Comparison of ENCODE assay signal across 13 cellular contexts in the genomic region with DNA sequence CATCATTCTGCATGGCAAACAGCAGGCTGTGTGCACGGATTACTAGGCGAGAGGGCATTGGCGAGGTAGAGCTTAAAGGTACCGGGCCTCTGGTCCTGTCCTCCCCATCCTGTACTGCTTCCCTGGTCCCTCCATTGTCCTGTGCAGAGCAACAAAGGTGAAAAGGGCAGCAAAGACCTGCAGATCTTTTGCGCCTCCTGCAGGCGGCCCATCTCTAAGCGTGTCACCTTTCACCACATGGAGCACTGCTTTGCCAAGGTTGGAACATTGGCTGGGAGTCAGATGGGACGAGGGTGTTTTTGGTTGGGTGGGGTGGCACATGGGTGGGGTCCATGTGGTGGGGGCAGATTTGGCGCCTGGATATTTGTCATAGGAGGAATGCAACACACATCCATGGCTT.
DNase-seq lines count a peak whose midpoint lies in the region; ATAC-seq and TF ChIP-seq lines count a peak whose summit lies in the region.
"Had no signal": no experiment of that assay in that cellular context is flagged by ENCODE, and none has a peak within 500 bp of the region (broad histone marks: within the 10 kb centered on the region; RNA-seq: fewer than 3 reads in every experiment).

No MANE protein-coding gene starts in this region.

- no peak overlapping the region for H3K4me3 ChIP-seq in Loucy (ENCODE audit: low read length, poor library complexity, severe bottlenecking)
- no peak overlapping the region for H3K4me3 ChIP-seq in body of pancreas
- no peak overlapping the region for H3K4me3 ChIP-seq in gastroesophageal sphincter
- H3K4me3 ChIP-seq: right lobe of liver had no signal

- no peak overlapping the region for H2AFZ ChIP-seq in Loucy (ENCODE audit: low read length)

- intact Hi-C loops in body of pancreas (cut with DNase I) = no loop called here

- TF ChIP-seq POLR2A in body of pancreas (IDR thresholded peaks at IDR 0.05) (no peak), gastroesophageal sphincter (IDR thresholded peaks at IDR 0.05) (no peak)

- H3K4me1 Mint-ChIP-seq in activated CD8-positive, alpha-beta memory T cell treated with anti-CD3 and anti-CD28 coated beads, Interleukin-2, amount 10 ng/mL, durations not matched to agents 7 days and 5 days = no peaks in the 10 kb centered on the region
- H3K4me1 Mint-ChIP-seq: B cell had no signal

- H3K36me3 ChIP-seq in Loucy (ENCODE audit: insufficient read depth, low read length) = no peaks in the 10 kb centered on the region
- H3K36me3 ChIP-seq in body of pancreas (replicated peaks in 1 of 2; ENCODE audit: insufficient read depth in 1 of 2, low read depth in 2 of 2) = no peaks in the 10 kb centered on the region
- no peaks in the 10 kb centered on the region for H3K36me3 ChIP-seq in gastroesophageal sphincter
- H3K36me3 ChIP-seq: right lobe of liver had no signal

- H3K9me2 ChIP-seq in Loucy (replicated peaks; ENCODE audit: low read depth, low read length) = no peaks in the 10 kb centered on the region

- no peaks in the 10 kb centered on the region for H3K9me3 Mint-ChIP-seq in activated CD8-positive, alpha-beta memory T cell treated with anti-CD3 and anti-CD28 coated beads, Interleukin-2, amount 10 ng/mL, durations not matched to agents 7 days and 5 days (ENCODE audit: low read depth)

- no peaks in the 10 kb centered on the region for H3K9me3 ChIP-seq in Loucy (ENCODE audit: insufficient read depth, low read depth, low read length)
- no peaks in the 10 kb centered on the region for H3K9me3 ChIP-seq in body of pancreas
- no peaks in the 10 kb centered on the region for H3K9me3 ChIP-seq in gastroesophageal sphincter
- H3K9me3 ChIP-seq: right lobe of liver had no signal

- H3K4me2 ChIP-seq in Loucy (ENCODE audit: low read depth, low read length, poor library complexity, severe bottlenecking) = no peak overlapping the region

- no peak for ATAC-seq in activated CD8-positive, alpha-beta memory T cell treated with anti-CD3 and anti-CD28 coated beads, Interleukin-2, amount 10 ng/mL, durations not matched to agents 7 days and 5 days
- ATAC-seq in body of pancreas (no peak), gastroesophageal sphincter (no peak)

- H3K36me3 Mint-ChIP-seq in activated CD8-positive, alpha-beta memory T cell treated with anti-CD3 and anti-CD28 coated beads, Interleukin-2, amount 10 ng/mL, durations not matched to agents 7 days and 5 days = no peaks in the 10 kb centered on the region

- H3K4me3 Mint-ChIP-seq in activated CD8-positive, alpha-beta memory T cell treated with anti-CD3 and anti-CD28 coated beads, Interleukin-2, amount 10 ng/mL, durations not matched to agents 7 days and 5 days = no peak overlapping the region
- H3K4me3 Mint-ChIP-seq: B cell had no signal

- no peak for TF ChIP-seq EP300 in gastroesophageal sphincter (IDR thresholded peaks at IDR 0.05)

- WGBS in body of pancreas, 2 donors = 11 to 65% methylated on average over 3 to 5 of the region's 9 CpGs
- WGBS in gastroesophageal sphincter (ENCODE audit: low coverage in 1 of 2), 2 donors = 55 to 60% methylated on average over 1 to 2 of the region's 9 CpGs

- no peaks in the 10 kb centered on the region for H3F3A ChIP-seq in Loucy (ENCODE audit: low read depth)

- no peaks in the 10 kb centered on the region for H3K79me2 ChIP-seq in Loucy (ENCODE audit: insufficient read depth, low read length)

- CTCF ChIA-PET in activated CD8-positive, alpha-beta memory T cell treated with anti-CD3 and anti-CD28 coated beads, Interleukin-2, amount 10 ng/mL, durations not matched to agents 7 days and 5 days (lab: Charles Lee) = no interaction called here

- no peak overlapping the region for H3K27ac ChIP-seq in body of pancreas
- no peak overlapping the region for H3K27ac ChIP-seq in gastroesophageal sphincter
- H3K27ac ChIP-seq: right lobe of liver had no signal

- no peaks in the 10 kb centered on the region for H4K20me1 ChIP-seq in Loucy (ENCODE audit: insufficient read depth, low read length, poor library complexity, severe bottlenecking)

- H3K27me3 ChIP-seq in Loucy (ENCODE audit: insufficient read depth, low read length, poor library complexity, severe bottlenecking) = no peaks in the 10 kb centered on the region
- no peaks in the 10 kb centered on the region for H3K27me3 ChIP-seq in body of pancreas
- H3K27me3 ChIP-seq in gastroesophageal sphincter = no peaks in the 10 kb centered on the region
- H3K27me3 ChIP-seq: right lobe of liver had no signal

- no peak overlapping the region for H3K9ac ChIP-seq in Loucy (ENCODE audit: low read depth, low read length, poor library complexity, severe bottlenecking)

- H3K27ac Mint-ChIP-seq in activated CD8-positive, alpha-beta memory T cell treated with anti-CD3 and anti-CD28 coated beads, Interleukin-2, amount 10 ng/mL, durations not matched to agents 7 days and 5 days = no peak overlapping the region
- H3K27ac Mint-ChIP-seq: B cell had no signal

- H3K27me3 Mint-ChIP-seq in activated CD8-positive, alpha-beta memory T cell treated with anti-CD3 and anti-CD28 coated beads, Interleukin-2, amount 10 ng/mL, durations not matched to agents 7 days and 5 days = peaks cover 4% of the 10 kb centered on the region

- no peaks in the 10 kb centered on the region for H3K4me1 ChIP-seq in Loucy (ENCODE audit: insufficient read depth, low read length, poor library complexity, severe bottlenecking)
- H3K4me1 ChIP-seq in body of pancreas = no peaks in the 10 kb centered on the region
- H3K4me1 ChIP-seq in gastroesophageal sphincter = no peaks in the 10 kb centered on the region
- H3K4me1 ChIP-seq: right lobe of liver had no signal

- peak; percentile 40 for DNase-seq in activated CD8-positive, alpha-beta memory T cell treated with anti-CD3 and anti-CD28 coated beads, Interleukin-2, amount 10 ng/mL, durations not matched to agents 7 days and 5 days
- no peak for DNase-seq in activated CD8-positive, alpha-beta memory T cell treated with anti-CD3 and anti-CD28 coated beads, Interleukin-2, amount 50 U/mL, for 4 hours
- DNase-seq in body of pancreas (peak in 3 of 4 donors; percentile 3 to 38 (median 14)), 8988T (no peak)
- DNase-seq in stimulated activated CD4-positive, alpha-beta T cell treated with anti-CD3 and anti-CD28 coated beads, Interleukin-4, amount 100 ng/mL, for 24 hours = peak; percentile 20
- no peak for DNase-seq in activated CD4-positive, CD25-positive, alpha-beta regulatory T cell treated with anti-CD3 and anti-CD28 coated beads, Interleukin-2, amount 50 U/mL, for 72 hours
- DNase-seq: cortex of kidney, GF-D8, NCI-H2171, right lobe of liver had no signal

- TF ChIP-seq CTCF in Loucy (conservative IDR thresholded peaks at IDR 0.05; ENCODE audit: low read length) (peak; percentile 43), body of pancreas (IDR thresholded peaks at IDR 0.05) (peak in 1 of 7 experiments; percentile 30), gastroesophageal sphincter (IDR thresholded peaks at IDR 0.05) (no peak)

Comparison
In these comparisons a context has a peak if more than half of its experiments do, and no peak if none do; other contexts are left out.
1. DNase-seq: peak in activated CD8-positive, alpha-beta memory T cell treated with anti-CD3 and anti-CD28 coated beads, Interleukin-2, amount 10 ng/mL, durations not matched to agents 7 days and 5 days (single experiment), body of pancreas (3 of 4) and stimulated activated CD4-positive, alpha-beta T cell treated with anti-CD3 and anti-CD28 coated beads, Interleukin-4, amount 100 ng/mL, for 24 hours (single experiment); none in activated CD8-positive, alpha-beta memory T cell treated with anti-CD3 and anti-CD28 coated beads, Interleukin-2, amount 50 U/mL, for 4 hours (single experiment), 8988T (single experiment) and activated CD4-positive, CD25-positive, alpha-beta regulatory T cell treated with anti-CD3 and anti-CD28 coated beads, Interleukin-2, amount 50 U/mL, for 72 hours (single experiment).